1 cellular context compared by ENCODE assay signal in the genomic region with DNA sequence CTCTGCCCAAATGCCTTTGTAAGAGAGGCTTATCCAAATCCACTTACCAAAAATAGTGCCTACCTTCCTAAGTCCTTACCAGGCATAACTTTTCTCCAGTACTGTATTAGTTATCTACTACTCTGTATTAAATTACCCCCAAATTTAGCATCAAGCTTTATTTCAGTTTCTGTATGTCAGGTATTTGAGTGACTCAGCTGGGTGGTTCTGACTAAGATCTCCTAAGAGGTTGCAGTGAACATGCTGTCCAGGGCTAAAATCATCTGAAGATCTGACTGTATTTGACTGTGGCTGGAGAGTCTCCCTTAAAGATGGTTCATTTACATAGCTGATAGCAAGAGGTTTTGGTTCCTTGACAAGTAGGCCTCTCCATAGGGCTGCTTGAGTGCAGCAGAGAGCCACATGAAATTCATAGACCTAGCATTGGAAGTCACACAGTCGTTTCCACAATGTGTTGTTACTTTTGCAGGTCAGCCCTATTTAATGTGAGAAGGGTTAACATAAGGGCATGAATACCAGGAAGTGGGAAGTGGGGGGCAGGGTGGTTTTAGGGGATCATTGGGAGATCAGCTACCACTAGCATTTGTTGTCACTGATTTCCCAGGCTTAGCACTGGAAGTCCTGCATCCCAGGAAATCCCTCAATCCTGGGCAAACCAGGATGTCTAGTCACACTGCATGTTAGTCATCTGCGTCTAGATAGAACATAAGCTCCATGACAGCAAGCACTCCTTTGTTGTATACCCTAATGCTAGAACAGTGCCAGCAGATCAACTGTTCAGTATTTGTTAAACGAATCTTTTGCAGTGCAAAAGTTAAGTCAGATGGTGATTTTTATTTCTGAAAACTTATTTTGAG.
TF ChIP-seq lines count a peak whose summit lies in the region.

No MANE protein-coding gene starts in this region.

TF ChIP-seq in GM12878, 131 proteins besides CTCF, POLR2A, EP300 and RAD21 (continued from another document and continues in another):
- no peak for TF ChIP-seq BCL3 (IDR thresholded peaks at IDR 0.05; ENCODE audit: borderline replicate concordance, insufficient read depth, low read depth, low read length, poor library complexity, severe bottlenecking)
- TF ChIP-seq CHD1 (IDR thresholded peaks at IDR 0.05; ENCODE audit: low read depth, low read length) = no peak
- 0 out of 2 replicates have a peak, but pooled peaks have one; percentile 17 for TF ChIP-seq YY1 (IDR thresholded peaks at IDR 0.05; ENCODE audit: low read depth, low read length)
- no peak for TF ChIP-seq SMAD1 (IDR thresholded peaks at IDR 0.05; ENCODE audit: low read depth, partially characterized antibody)
- TF ChIP-seq MTA3 (IDR thresholded peaks at IDR 0.05; ENCODE audit: borderline replicate concordance, low read length) = peak; percentile 42; the same call in 1 of the 2 replicates
- TF ChIP-seq EGR1 (IDR thresholded peaks at IDR 0.05; ENCODE audit: borderline replicate concordance in 1 of 2, low read depth in 2 of 2, low read length in 2 of 2) = no peak
- no peak for TF ChIP-seq FOXK2 (IDR thresholded peaks at IDR 0.05)
- TF ChIP-seq HCFC1 (IDR thresholded peaks at IDR 0.05; ENCODE audit: low read length) = no peak
- no peak for TF ChIP-seq ZNF207 (IDR thresholded peaks at IDR 0.05; ENCODE audit: borderline replicate concordance)
- 0 out of 2 replicates have a peak, but pooled peaks have one; percentile 45 for TF ChIP-seq CREB1 (IDR thresholded peaks at IDR 0.05; ENCODE audit: low read depth)
- TF ChIP-seq, protein P1, sequence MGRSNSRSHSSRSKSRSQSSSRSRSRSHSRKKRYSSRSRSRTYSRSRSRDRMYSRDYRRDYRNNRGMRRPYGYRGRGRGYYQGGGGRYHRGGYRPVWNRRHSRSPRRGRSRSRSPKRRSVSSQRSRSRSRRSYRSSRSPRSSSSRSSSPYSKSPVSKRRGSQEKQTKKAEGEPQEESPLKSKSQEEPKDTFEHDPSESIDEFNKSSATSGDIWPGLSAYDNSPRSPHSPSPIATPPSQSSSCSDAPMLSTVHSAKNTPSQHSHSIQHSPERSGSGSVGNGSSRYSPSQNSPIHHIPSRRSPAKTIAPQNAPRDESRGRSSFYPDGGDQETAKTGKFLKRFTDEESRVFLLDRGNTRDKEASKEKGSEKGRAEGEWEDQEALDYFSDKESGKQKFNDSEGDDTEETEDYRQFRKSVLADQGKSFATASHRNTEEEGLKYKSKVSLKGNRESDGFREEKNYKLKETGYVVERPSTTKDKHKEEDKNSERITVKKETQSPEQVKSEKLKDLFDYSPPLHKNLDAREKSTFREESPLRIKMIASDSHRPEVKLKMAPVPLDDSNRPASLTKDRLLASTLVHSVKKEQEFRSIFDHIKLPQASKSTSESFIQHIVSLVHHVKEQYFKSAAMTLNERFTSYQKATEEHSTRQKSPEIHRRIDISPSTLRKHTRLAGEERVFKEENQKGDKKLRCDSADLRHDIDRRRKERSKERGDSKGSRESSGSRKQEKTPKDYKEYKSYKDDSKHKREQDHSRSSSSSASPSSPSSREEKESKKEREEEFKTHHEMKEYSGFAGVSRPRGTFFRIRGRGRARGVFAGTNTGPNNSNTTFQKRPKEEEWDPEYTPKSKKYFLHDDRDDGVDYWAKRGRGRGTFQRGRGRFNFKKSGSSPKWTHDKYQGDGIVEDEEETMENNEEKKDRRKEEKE (IDR thresholded peaks at IDR 0.05) = no peak
- TF ChIP-seq CEBPB (IDR thresholded peaks at IDR 0.05; ENCODE audit: borderline replicate concordance in 1 of 2, low read depth in 2 of 2, low read length in 2 of 2) = no peak
- TF ChIP-seq ZNF622 (IDR thresholded peaks at IDR 0.05) = no peak
- TF ChIP-seq MEF2A (IDR thresholded peaks at IDR 0.05; ENCODE audit: insufficient read depth, low read depth, low read length) = peak; percentile 74; the same call in 1 of the 2 replicates
- no peak for TF ChIP-seq MAX (IDR thresholded peaks at IDR 0.05; ENCODE audit: low read depth, low read length)
- no peak for TF ChIP-seq POU2F2 (IDR thresholded peaks at IDR 0.05; ENCODE audit: borderline replicate concordance, low read depth, low read length)
- TF ChIP-seq TBL1XR1 (IDR thresholded peaks at IDR 0.05; ENCODE audit: low read depth, low read length) = no peak
- TF ChIP-seq ZNF687 (IDR thresholded peaks at IDR 0.05) = no peak
- TF ChIP-seq RBBP5 (conservative IDR thresholded peaks at IDR 0.05) = no peak
- TF ChIP-seq HDAC2 (IDR thresholded peaks at IDR 0.05) = no peak
- TF ChIP-seq IKZF2 (IDR thresholded peaks at IDR 0.05) = no peak
- TF ChIP-seq BHLHE40 (IDR thresholded peaks at IDR 0.05; ENCODE audit: borderline replicate concordance in 1 of 2, low read depth in 2 of 2, low read length in 1 of 2) = no peak
- TF ChIP-seq CBFB (IDR thresholded peaks at IDR 0.05; ENCODE audit: low read depth) = no peak
- TF ChIP-seq MEF2B (IDR thresholded peaks at IDR 0.05; ENCODE audit: partially characterized antibody, poor library complexity, severe bottlenecking) = peak; percentile 39
- TF ChIP-seq PAX5 (IDR thresholded peaks at IDR 0.05; ENCODE audit: borderline replicate concordance, low read depth, low read length) = no peak
- no peak for TF ChIP-seq SMC3 (IDR thresholded peaks at IDR 0.05; ENCODE audit: borderline replicate concordance, low read length)
- no peak for TF ChIP-seq E4F1 (IDR thresholded peaks at IDR 0.05; ENCODE audit: borderline replicate concordance, partially characterized antibody)
- TF ChIP-seq, protein P2, sequence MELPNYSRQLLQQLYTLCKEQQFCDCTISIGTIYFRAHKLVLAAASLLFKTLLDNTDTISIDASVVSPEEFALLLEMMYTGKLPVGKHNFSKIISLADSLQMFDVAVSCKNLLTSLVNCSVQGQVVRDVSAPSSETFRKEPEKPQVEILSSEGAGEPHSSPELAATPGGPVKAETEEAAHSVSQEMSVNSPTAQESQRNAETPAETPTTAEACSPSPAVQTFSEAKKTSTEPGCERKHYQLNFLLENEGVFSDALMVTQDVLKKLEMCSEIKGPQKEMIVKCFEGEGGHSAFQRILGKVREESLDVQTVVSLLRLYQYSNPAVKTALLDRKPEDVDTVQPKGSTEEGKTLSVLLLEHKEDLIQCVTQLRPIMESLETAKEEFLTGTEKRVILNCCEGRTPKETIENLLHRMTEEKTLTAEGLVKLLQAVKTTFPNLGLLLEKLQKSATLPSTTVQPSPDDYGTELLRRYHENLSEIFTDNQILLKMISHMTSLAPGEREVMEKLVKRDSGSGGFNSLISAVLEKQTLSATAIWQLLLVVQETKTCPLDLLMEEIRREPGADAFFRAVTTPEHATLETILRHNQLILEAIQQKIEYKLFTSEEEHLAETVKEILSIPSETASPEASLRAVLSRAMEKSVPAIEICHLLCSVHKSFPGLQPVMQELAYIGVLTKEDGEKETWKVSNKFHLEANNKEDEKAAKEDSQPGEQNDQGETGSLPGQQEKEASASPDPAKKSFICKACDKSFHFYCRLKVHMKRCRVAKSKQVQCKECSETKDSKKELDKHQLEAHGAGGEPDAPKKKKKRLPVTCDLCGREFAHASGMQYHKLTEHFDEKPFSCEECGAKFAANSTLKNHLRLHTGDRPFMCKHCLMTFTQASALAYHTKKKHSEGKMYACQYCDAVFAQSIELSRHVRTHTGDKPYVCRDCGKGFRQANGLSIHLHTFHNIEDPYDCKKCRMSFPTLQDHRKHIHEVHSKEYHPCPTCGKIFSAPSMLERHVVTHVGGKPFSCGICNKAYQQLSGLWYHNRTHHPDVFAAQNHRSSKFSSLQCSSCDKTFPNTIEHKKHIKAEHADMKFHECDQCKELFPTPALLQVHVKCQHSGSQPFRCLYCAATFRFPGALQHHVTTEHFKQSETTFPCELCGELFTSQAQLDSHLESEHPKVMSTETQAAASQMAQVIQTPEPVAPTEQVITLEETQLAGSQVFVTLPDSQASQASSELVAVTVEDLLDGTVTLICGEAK (IDR thresholded peaks at IDR 0.05; ENCODE audit: borderline replicate concordance) = no peak
- peak; percentile 70 for TF ChIP-seq CBX5 (IDR thresholded peaks at IDR 0.05; ENCODE audit: low read depth)
- TF ChIP-seq, protein P3, sequence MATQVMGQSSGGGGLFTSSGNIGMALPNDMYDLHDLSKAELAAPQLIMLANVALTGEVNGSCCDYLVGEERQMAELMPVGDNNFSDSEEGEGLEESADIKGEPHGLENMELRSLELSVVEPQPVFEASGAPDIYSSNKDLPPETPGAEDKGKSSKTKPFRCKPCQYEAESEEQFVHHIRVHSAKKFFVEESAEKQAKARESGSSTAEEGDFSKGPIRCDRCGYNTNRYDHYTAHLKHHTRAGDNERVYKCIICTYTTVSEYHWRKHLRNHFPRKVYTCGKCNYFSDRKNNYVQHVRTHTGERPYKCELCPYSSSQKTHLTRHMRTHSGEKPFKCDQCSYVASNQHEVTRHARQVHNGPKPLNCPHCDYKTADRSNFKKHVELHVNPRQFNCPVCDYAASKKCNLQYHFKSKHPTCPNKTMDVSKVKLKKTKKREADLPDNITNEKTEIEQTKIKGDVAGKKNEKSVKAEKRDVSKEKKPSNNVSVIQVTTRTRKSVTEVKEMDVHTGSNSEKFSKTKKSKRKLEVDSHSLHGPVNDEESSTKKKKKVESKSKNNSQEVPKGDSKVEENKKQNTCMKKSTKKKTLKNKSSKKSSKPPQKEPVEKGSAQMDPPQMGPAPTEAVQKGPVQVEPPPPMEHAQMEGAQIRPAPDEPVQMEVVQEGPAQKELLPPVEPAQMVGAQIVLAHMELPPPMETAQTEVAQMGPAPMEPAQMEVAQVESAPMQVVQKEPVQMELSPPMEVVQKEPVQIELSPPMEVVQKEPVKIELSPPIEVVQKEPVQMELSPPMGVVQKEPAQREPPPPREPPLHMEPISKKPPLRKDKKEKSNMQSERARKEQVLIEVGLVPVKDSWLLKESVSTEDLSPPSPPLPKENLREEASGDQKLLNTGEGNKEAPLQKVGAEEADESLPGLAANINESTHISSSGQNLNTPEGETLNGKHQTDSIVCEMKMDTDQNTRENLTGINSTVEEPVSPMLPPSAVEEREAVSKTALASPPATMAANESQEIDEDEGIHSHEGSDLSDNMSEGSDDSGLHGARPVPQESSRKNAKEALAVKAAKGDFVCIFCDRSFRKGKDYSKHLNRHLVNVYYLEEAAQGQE (IDR thresholded peaks at IDR 0.05; ENCODE audit: low read depth, low read length) = no peak
- TF ChIP-seq, protein P4, sequence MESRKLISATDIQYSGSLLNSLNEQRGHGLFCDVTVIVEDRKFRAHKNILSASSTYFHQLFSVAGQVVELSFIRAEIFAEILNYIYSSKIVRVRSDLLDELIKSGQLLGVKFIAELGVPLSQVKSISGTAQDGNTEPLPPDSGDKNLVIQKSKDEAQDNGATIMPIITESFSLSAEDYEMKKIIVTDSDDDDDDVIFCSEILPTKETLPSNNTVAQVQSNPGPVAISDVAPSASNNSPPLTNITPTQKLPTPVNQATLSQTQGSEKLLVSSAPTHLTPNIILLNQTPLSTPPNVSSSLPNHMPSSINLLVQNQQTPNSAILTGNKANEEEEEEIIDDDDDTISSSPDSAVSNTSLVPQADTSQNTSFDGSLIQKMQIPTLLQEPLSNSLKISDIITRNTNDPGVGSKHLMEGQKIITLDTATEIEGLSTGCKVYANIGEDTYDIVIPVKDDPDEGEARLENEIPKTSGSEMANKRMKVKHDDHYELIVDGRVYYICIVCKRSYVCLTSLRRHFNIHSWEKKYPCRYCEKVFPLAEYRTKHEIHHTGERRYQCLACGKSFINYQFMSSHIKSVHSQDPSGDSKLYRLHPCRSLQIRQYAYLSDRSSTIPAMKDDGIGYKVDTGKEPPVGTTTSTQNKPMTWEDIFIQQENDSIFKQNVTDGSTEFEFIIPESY (IDR thresholded peaks at IDR 0.05) = no peak
- peak; percentile 83 for TF ChIP-seq NFIC (IDR thresholded peaks at IDR 0.05; ENCODE audit: low read depth, low read length)
